ENCODE assay signal across 8 cellular contexts in genomic region chr5:178627259-178627598, GRCh38. TPM values are rescaled to one million over a fixed set of nuclear protein-coding genes. Genes with fewer than 3 reads are reported as not detected.
A peak's percentile ranks its signal among the peaks of the same experiment; 100 is the strongest.
DNase-seq lines count a peak whose midpoint lies in the region; ATAC-seq and TF ChIP-seq lines count a peak whose summit lies in the region.

No MANE protein-coding gene starts in this region.

- H3K27ac Mint-ChIP-seq in T-cell, result peak overlapping the region; percentile 67 to 75
- peak overlapping the region; percentile 38 for H3K27ac Mint-ChIP-seq in glutamatergic neuron (ENCODE audit: unreplicated experiment)

- H3K4me1 Mint-ChIP-seq in T-cell (peaks cover 34 to 37% (median 37%) of the 10 kb centered on the region in 3 donors), glutamatergic neuron (ENCODE audit: low read depth, unreplicated experiment) (peaks cover 13% of the 10 kb centered on the region)

- H3K9ac ChIP-seq in HCT116 (ENCODE audit: low read length) (no peak overlapping the region), smooth muscle cell (ENCODE audit: low read depth) (peak overlapping the region; percentile 44)

- no peak for TF ChIP-seq POLR2A in HCT116 (IDR thresholded peaks at IDR 0.05; ENCODE audit: borderline replicate concordance, extremely low read depth, insufficient read depth, insufficient read length)

- POLR2A ChIA-PET in HCT116 (lab: Charles Lee), result no interaction called here
- POLR2A ChIA-PET in T-cell (lab: Charles Lee), result no interaction called here

- peak overlapping the region; percentile 75 for H3K4me2 ChIP-seq in HCT116 (ENCODE audit: low read length)
- peak overlapping the region; percentile 81 for H3K4me2 ChIP-seq in smooth muscle cell

- H3K36me3 Mint-ChIP-seq in T-cell (peaks cover 6% of the 10 kb centered on the region), glutamatergic neuron (ENCODE audit: unreplicated experiment) (no peaks in the 10 kb centered on the region)

- H3K36me3 ChIP-seq in HCT116 (ENCODE audit: control insufficient read depth in 1 of 2, insufficient read depth in 2 of 2, low read length in 2 of 2), result peaks cover 4 to 8% of the 10 kb centered on the region in 2 experiments; a peak in 3 of 4 replicates
- H3K36me3 ChIP-seq in smooth muscle cell (ENCODE audit: low read depth), result peaks cover under 1% of the 10 kb centered on the region

- no peak for TF ChIP-seq RAD21 in HCT116 (IDR thresholded peaks at IDR 0.05; ENCODE audit: low read depth)

- H3K4me3 ChIP-seq in HCT116 (replicated peaks in 1 of 2; ENCODE audit: low read depth in 1 of 2, low read length in 2 of 2) (peak overlapping the region; percentile 33 to 86), smooth muscle cell (peak overlapping the region; percentile 69)

- in situ Hi-C loops in GM13977 (cut with MboI; ENCODE audit: low pct_unique_long_range_greater_than_20kb, low sequenced_read_pairs, unreplicated experiment), result no loop called here

- H3K4me3 Mint-ChIP-seq in T-cell (peak overlapping the region; percentile 91 to 99 (median 98)), glutamatergic neuron (ENCODE audit: unreplicated experiment) (peak overlapping the region; percentile 75)

- H3K27ac ChIP-seq in HCT116 (ENCODE audit: low read depth, low read length) (peak overlapping the region; percentile 50), smooth muscle cell (ENCODE audit: low read depth) (no peak overlapping the region)

- H3K79me2 ChIP-seq in HCT116 (ENCODE audit: insufficient read depth, low read length) (peaks cover 45% of the 10 kb centered on the region), smooth muscle cell (ENCODE audit: low read depth) (peaks cover 38% of the 10 kb centered on the region)

- no TSS peak for BruUV-seq in HCT116 (replicated peaks; lab: Mats Ljungman, UMichigan)

- RAD21 ChIA-PET in HCT116 (lab: Charles Lee; ENCODE audit: low non-redundant PET in 1 of 2, low total read pairs in 2 of 2, uncharacterized antibody in 2 of 2, unreplicated experiment in 2 of 2), result no interaction called here

- intact Hi-C loops in HCT116 (cut with micrococcal nuclease), result loop anchor here (5.0 to 10.0 kb wide), 3 partner anchors 105 to 550 kb away; partner anchors contain the start of genes ZNF354A and ZNF354B

- H3K9me3 ChIP-seq in HCT116 (ENCODE audit: control insufficient read depth in 1 of 2, insufficient read depth in 1 of 2, low read depth in 1 of 2, low read length in 2 of 2) (no peaks in the 10 kb centered on the region), smooth muscle cell (replicated peaks; ENCODE audit: low read depth) (no peaks in the 10 kb centered on the region)

- ATAC-seq in HCT116 (no peak), T-cell (replicated peaks in 1 of 4) (no peak), GM21423 (IDR thresholded peaks at IDR 0.05; ENCODE audit: unreplicated experiment) (no peak)

- no peak for DNase-seq in HCT116 (ENCODE audit: low read depth, low spot score)
- no peak for DNase-seq in T-cell
- no peak for DNase-seq in glutamatergic neuron
- DNase-seq in smooth muscle cell (lab: John Stamatoyannopoulos, UW; ENCODE audit: unreplicated experiment), result no peak
- DNase-seq in GM13977 (ENCODE audit: low spot score), result no peak
- DNase-seq in GOT3 (lab: John Stamatoyannopoulos, UW), result no peak
- DNase-seq in NCI-H1694 treated with DMSO at 0.1 percent for 48 hours (lab: John Stamatoyannopoulos, UW), result no peak

- peaks cover 11 to 30% of the 10 kb centered on the region in 2 experiments for H3K4me1 ChIP-seq in HCT116 (ENCODE audit: control insufficient read depth in 1 of 2, insufficient read depth in 2 of 2, low read length in 2 of 2)
- peaks cover 16% of the 10 kb centered on the region for H3K4me1 ChIP-seq in smooth muscle cell (ENCODE audit: low read depth)

- H4K20me1 ChIP-seq in HCT116 (ENCODE audit: insufficient read depth) (no peaks in the 10 kb centered on the region), smooth muscle cell (ENCODE audit: low read depth) (peaks cover 33% of the 10 kb centered on the region)

- CTCF ChIA-PET in HCT116 (lab: Charles Lee) (no interaction called here), T-cell (lab: Charles Lee) (no interaction called here)

- TF ChIP-seq CTCF in HCT116 (IDR thresholded peaks at IDR 0.05 in 2 of 3, conservative IDR thresholded peaks at IDR 0.05 in 1 of 3; ENCODE audit: borderline replicate concordance in 1 of 3, insufficient read depth in 1 of 3, low read depth in 2 of 3, low read length in 2 of 3) (no peak), glutamatergic neuron (IDR thresholded peaks at IDR 0.05; ENCODE audit: partially characterized antibody, unreplicated experiment) (no peak), smooth muscle cell (IDR thresholded peaks at IDR 0.05; ENCODE audit: borderline replicate concordance, insufficient read depth, poor library complexity, severe bottlenecking) (no peak), GM13977 (IDR thresholded peaks at IDR 0.05; ENCODE audit: extremely low read depth, insufficient read depth, missing control alignments) (no peak)

- no peaks in the 10 kb centered on the region for H3K9me3 Mint-ChIP-seq in T-cell
- peaks cover 2% of the 10 kb centered on the region for H3K9me3 Mint-ChIP-seq in glutamatergic neuron (ENCODE audit: unreplicated experiment)

- 14% methylated on average over 20 of the region's 20 CpGs for WGBS in smooth muscle cell (ENCODE audit: low lambda C conversion rate)

- H3K27me3 ChIP-seq in HCT116 (ENCODE audit: insufficient read depth, low read length), result no peaks in the 10 kb centered on the region
- no peaks in the 10 kb centered on the region for H3K27me3 ChIP-seq in smooth muscle cell (ENCODE audit: low read depth)

- H2AFZ ChIP-seq in HCT116 (ENCODE audit: low read depth, low read length, poor library complexity, severe bottlenecking) (peak overlapping the region; percentile 80), smooth muscle cell (ENCODE audit: low read depth) (peak overlapping the region; percentile 89)

- H3K27me3 Mint-ChIP-seq in T-cell (peaks cover 0 to 2% of the 10 kb centered on the region in 2 donors), glutamatergic neuron (ENCODE audit: unreplicated experiment) (peaks cover 4% of the 10 kb centered on the region)

- no peaks in the 10 kb centered on the region for H3F3A ChIP-seq in smooth muscle cell (ENCODE audit: low read depth)

- no peaks in the 10 kb centered on the region for H3K9me2 ChIP-seq in HCT116 (ENCODE audit: insufficient read depth)

TF ChIP-seq in HCT116, 20 proteins besides CTCF, POLR2A, EP300 and RAD21:
- 0 out of 2 replicates have a peak, but pooled peaks have one; percentile 49 for TF ChIP-seq CBX3 (IDR thresholded peaks at IDR 0.05; ENCODE audit: low read depth)
- no peak for TF ChIP-seq EZH2phosphoT487 (IDR thresholded peaks at IDR 0.05; ENCODE audit: borderline replicate concordance)
- TF ChIP-seq TCF7L2 (IDR thresholded peaks at IDR 0.05; ENCODE audit: borderline replicate concordance, extremely low read depth, insufficient read depth, insufficient read length), result no peak
- TF ChIP-seq ATF3 (IDR thresholded peaks at IDR 0.05), result no peak
- TF ChIP-seq EGR1 (IDR thresholded peaks at IDR 0.05; ENCODE audit: low read depth), result no peak

RNA-seq across cellular contexts. Expression of gene CLK4, which starts 0.4 kb away (rescaled TPM):
- total RNA-seq in HCT116 (2021; ENCODE audit: unreplicated experiment) (9.8 TPM), T-cell (10 to 100 TPM; 83.2 to 93.5 (median 86.5) TPM), glutamatergic neuron (ENCODE audit: unreplicated experiment) (29.4 TPM), smooth muscle cell (21.9 and 25.7 TPM in 2 replicates)
- 7.1 and 8.1 TPM in 2 replicates for polyA plus RNA-seq in HCT116 (2012)
- 8.9 and 10.3 TPM in 2 replicates for polyA plus RNA-seq in smooth muscle cell

RNA-seq across cellular contexts. Expression of gene COL23A1, which starts 37.0 kb away (rescaled TPM):
- total RNA-seq in HCT116 (2021; ENCODE audit: unreplicated experiment) (not detected), T-cell (under 1 TPM in 2 of 5 donors, not detected in 3; 0.07 to 0.13 TPM), glutamatergic neuron (ENCODE audit: unreplicated experiment) (2.9 TPM), smooth muscle cell (5.3 and 8.1 TPM in 2 replicates)
- polyA plus RNA-seq in HCT116 (2012), result not detected in 2 replicates
- polyA plus RNA-seq in smooth muscle cell, result 24.0 and 27.4 TPM in 2 replicates
